Comparison of ENCODE assay signal across 9 cellular contexts in genomic region chr14:50785506-50786063, GRCh38. TPM values are rescaled to one million over a fixed set of nuclear protein-coding genes. Genes with fewer than 3 reads are reported as not detected.
DNase-seq lines count a peak whose midpoint lies in the region; ATAC-seq and TF ChIP-seq lines count a peak whose summit lies in the region.
"Had no signal": no experiment of that assay in that cellular context is flagged by ENCODE, and none has a peak within 500 bp of the region (broad histone marks: within the 10 kb centered on the region; RNA-seq: fewer than 3 reads in every experiment).

No MANE protein-coding gene starts in this region.

- no peaks in the 10 kb centered on the region for H4K20me1 ChIP-seq in neural progenitor cell (ENCODE audit: low read depth)

- no peak overlapping the region for H2AFZ ChIP-seq in neural progenitor cell (replicated peaks)

- no peak for TF ChIP-seq POLR2A in ovary (IDR thresholded peaks at IDR 0.05)

- no peaks in the 10 kb centered on the region for H3K9me3 Mint-ChIP-seq in activated CD4-positive, alpha-beta T cell treated with anti-CD3 and anti-CD28 coated beads for 36 hours (ENCODE audit: low read depth)
- H3K9me3 Mint-ChIP-seq in T-cell = no peaks in the 10 kb centered on the region
- no peaks in the 10 kb centered on the region for H3K9me3 Mint-ChIP-seq in endothelial cell (ENCODE audit: unreplicated experiment)
- no peaks in the 10 kb centered on the region for H3K9me3 Mint-ChIP-seq in neural progenitor cell

- POLR2A ChIA-PET in activated CD4-positive, alpha-beta T cell treated with anti-CD3 and anti-CD28 coated beads for 36 hours (lab: Charles Lee) = interaction anchor here (0.6 to 1.8 kb wide), 3 partner anchors 44 to 1140 kb away, joined by 3 to 4 read pairs (median 3); no protein-coding TSS in a partner anchor
- POLR2A ChIA-PET in T-cell (lab: Charles Lee) = interaction anchor here (0.5 to 1.1 kb wide), 8 partner anchors 8 to 1118 kb away, joined by 3 to 5 read pairs (median 4); no protein-coding TSS in a partner anchor

- no peaks in the 10 kb centered on the region for H3K27me3 Mint-ChIP-seq in activated CD4-positive, alpha-beta T cell treated with anti-CD3 and anti-CD28 coated beads for 36 hours
- H3K27me3 Mint-ChIP-seq in T-cell (no peaks in the 10 kb centered on the region), endothelial cell (ENCODE audit: unreplicated experiment) (no peaks in the 10 kb centered on the region), neural progenitor cell (ENCODE audit: insufficient read depth, low read depth) (peaks cover 4% of the 10 kb centered on the region)

- H3K27ac Mint-ChIP-seq in activated CD4-positive, alpha-beta T cell treated with anti-CD3 and anti-CD28 coated beads for 36 hours = peak overlapping the region; percentile 6
- peak overlapping the region; percentile 97 to 98 for H3K27ac Mint-ChIP-seq in T-cell
- H3K27ac Mint-ChIP-seq in endothelial cell (ENCODE audit: unreplicated experiment) = peak overlapping the region; percentile 97
- H3K27ac Mint-ChIP-seq in neural progenitor cell = peak overlapping the region; percentile 21

- no peak for TF ChIP-seq EP300 in ovary (IDR thresholded peaks at IDR 0.05)

- H3K27me3 ChIP-seq in neural progenitor cell (no peaks in the 10 kb centered on the region), ovary (no peaks in the 10 kb centered on the region), colonic mucosa (no peaks in the 10 kb centered on the region)

- no peak for DNase-seq in activated CD4-positive, alpha-beta T cell treated with anti-CD3 and anti-CD28 coated beads for 36 hours
- DNase-seq in activated CD4-positive, alpha-beta T cell treated with anti-CD3 and anti-CD28 coated beads for 1 hour = no peak
- peak in 1 of 34 experiments; percentile 17 for DNase-seq in T-cell
- DNase-seq in endothelial cell (ENCODE audit: low spot score) = peak; percentile 12
- peak; percentile 37 for DNase-seq in neural progenitor cell (ENCODE audit: low spot score)
- DNase-seq in ovary = no peak
- DNase-seq in colonic mucosa = no peak
- DNase-seq in stimulated activated CD4-positive, alpha-beta T cell treated with anti-CD3 and anti-CD28 coated beads, Interleukin-2, amount 100 ng/mL, for 48 hours = no peak
- DNase-seq: NCI-H774 had no signal

- no peaks in the 10 kb centered on the region for H3K9me3 ChIP-seq in neural progenitor cell (ENCODE audit: low read depth)
- no peaks in the 10 kb centered on the region for H3K9me3 ChIP-seq in ovary
- no peaks in the 10 kb centered on the region for H3K9me3 ChIP-seq in colonic mucosa

- H3K36me3 Mint-ChIP-seq in activated CD4-positive, alpha-beta T cell treated with anti-CD3 and anti-CD28 coated beads for 36 hours (ENCODE audit: low read depth) = peaks cover 20% of the 10 kb centered on the region
- H3K36me3 Mint-ChIP-seq in T-cell (peaks cover 12% of the 10 kb centered on the region), endothelial cell (ENCODE audit: low read depth, unreplicated experiment) (peaks cover 8% of the 10 kb centered on the region), neural progenitor cell (peaks cover 19% of the 10 kb centered on the region)

- H3K27ac ChIP-seq in neural progenitor cell (peak overlapping the region; percentile 94), ovary (no peak overlapping the region), colonic mucosa (no peak overlapping the region)

- H3K9ac ChIP-seq in neural progenitor cell = no peak overlapping the region
- H3K9ac ChIP-seq in colonic mucosa (ENCODE audit: low read depth in 2 of 2, low read length in 2 of 2) = no peak overlapping the region

- H3K4me1 Mint-ChIP-seq in activated CD4-positive, alpha-beta T cell treated with anti-CD3 and anti-CD28 coated beads for 36 hours = peaks cover 66% of the 10 kb centered on the region
- H3K4me1 Mint-ChIP-seq in T-cell (peaks cover 87 to 92% (median 87%) of the 10 kb centered on the region in 3 donors), endothelial cell (ENCODE audit: unreplicated experiment) (peaks cover 63% of the 10 kb centered on the region), neural progenitor cell (peaks cover 47% of the 10 kb centered on the region)

- CTCF ChIA-PET in activated CD4-positive, alpha-beta T cell treated with anti-CD3 and anti-CD28 coated beads for 36 hours (lab: Charles Lee) = interaction anchor here (0.6 to 13.9 kb wide), 15 partner anchors 8 to 438 kb away, joined by 3 to 119 read pairs (median 3); no protein-coding TSS in a partner anchor
- CTCF ChIA-PET in T-cell (lab: Charles Lee) = interaction anchor here (0.5 to 5.7 kb wide), 13 partner anchors 9 to 170 kb away, joined by 3 to 42 read pairs (median 5); no protein-coding TSS in a partner anchor

- no peak for ATAC-seq in activated CD4-positive, alpha-beta T cell treated with anti-CD3 and anti-CD28 coated beads for 36 hours
- peak; percentile 64 to 83 (median 76) for ATAC-seq in T-cell (replicated peaks in 1 of 4)

- H3K36me3 ChIP-seq in neural progenitor cell (no peaks in the 10 kb centered on the region), ovary (no peaks in the 10 kb centered on the region), colonic mucosa (no peaks in the 10 kb centered on the region)

- H3K79me2 ChIP-seq in neural progenitor cell (ENCODE audit: low read depth) = no peaks in the 10 kb centered on the region

- H3K4me2 ChIP-seq in neural progenitor cell = peak overlapping the region; percentile 67

- H3K4me3 ChIP-seq in neural progenitor cell (peak overlapping the region; percentile 13), ovary (no peak overlapping the region), colonic mucosa (no peak overlapping the region)

- H3K4me3 Mint-ChIP-seq in activated CD4-positive, alpha-beta T cell treated with anti-CD3 and anti-CD28 coated beads for 36 hours = no peak overlapping the region
- H3K4me3 Mint-ChIP-seq in T-cell (peak overlapping the region; percentile 13 to 70 (median 51)), endothelial cell (ENCODE audit: unreplicated experiment) (peak overlapping the region; percentile 26), neural progenitor cell (no peak overlapping the region)

- 61 to 69% (median 65%) methylated on average over 8 of the region's 8 CpGs for WGBS in ovary, 3 donors

- TF ChIP-seq CTCF in endothelial cell (IDR thresholded peaks at IDR 0.05; ENCODE audit: unreplicated experiment) (no peak), neural progenitor cell (IDR thresholded peaks at IDR 0.05) (no peak), ovary (IDR thresholded peaks at IDR 0.05) (no peak), colonic mucosa (IDR thresholded peaks at IDR 0.05) (no peak)

- intact Hi-C loops in activated CD4-positive, alpha-beta T cell treated with anti-CD3 and anti-CD28 coated beads for 36 hours (cut with DNase I, micrococcal nuclease) = loop anchor here (1.0 to 2.0 kb wide), 4 partner anchors 23 to 59 kb away; partner anchors contain the start of gene NIN (in 2 of the 2)
- intact Hi-C loops in ovary (cut with DNase I) = loop anchor here in 1 of 4 donors (10.0 kb wide), 1 partner anchor 69 kb away; no protein-coding TSS in a partner anchor
- intact Hi-C loops in colonic mucosa (cut with DNase I) = no loop called here

- peaks cover 44% of the 10 kb centered on the region for H3F3A ChIP-seq in neural progenitor cell (ENCODE audit: low read depth)

- H3K4me1 ChIP-seq in neural progenitor cell (peaks cover 58% of the 10 kb centered on the region), ovary (ENCODE audit: insufficient read depth) (peaks cover 6% of the 10 kb centered on the region), colonic mucosa (no peaks in the 10 kb centered on the region)

RNA-seq across cellular contexts. Expression of gene NIN, which starts 45.4 kb away (rescaled TPM):
- total RNA-seq in activated CD4-positive, alpha-beta T cell treated with anti-CD3 and anti-CD28 coated beads for 36 hours = 10 to 100 TPM; 47.5 to 53.8 TPM
- total RNA-seq in T-cell = 100 to 1,000 TPM in 3 of 5 donors, 10 to 100 TPM in 2; 92.8 to 141 (median 106) TPM
- 50.0 TPM for total RNA-seq in endothelial cell (ENCODE audit: unreplicated experiment)
- total RNA-seq in neural progenitor cell (ENCODE audit: low replicate concordance) = 34.7 and 49.0 TPM in 2 replicates
- total RNA-seq in ovary = 10 to 100 TPM; 16.0 to 32.4 (median 28.1) TPM
- 10 to 100 TPM in 1 of 2 donors, 1 to 10 TPM in 1; 6.4 to 12.2 TPM for polyA plus RNA-seq in ovary
- total RNA-seq in colonic mucosa = 10 to 100 TPM; 13.7 to 19.8 TPM

Comparison
In these comparisons a context has a peak if more than half of its experiments do, and no peak if none do; other contexts are left out.
1. DNase-seq: peak in endothelial cell (single experiment) and neural progenitor cell (single experiment); none in activated CD4-positive, alpha-beta T cell treated with anti-CD3 and anti-CD28 coated beads for 36 hours (single experiment), activated CD4-positive, alpha-beta T cell treated with anti-CD3 and anti-CD28 coated beads for 1 hour (single experiment), ovary (0 of 5), colonic mucosa (single experiment) and stimulated activated CD4-positive, alpha-beta T cell treated with anti-CD3 and anti-CD28 coated beads, Interleukin-2, amount 100 ng/mL, for 48 hours (0 of 2).
2. H3K27ac Mint-ChIP-seq: peak in every context shown above with its lines; median percentile 98 in T-cell; 97 in endothelial cell; 21 in neural progenitor cell; 6 in activated CD4-positive, alpha-beta T cell treated with anti-CD3 and anti-CD28 coated beads for 36 hours.
3. H3K4me3 Mint-ChIP-seq: peak in T-cell (3 of 3) and endothelial cell (single experiment); none in activated CD4-positive, alpha-beta T cell treated with anti-CD3 and anti-CD28 coated beads for 36 hours (single experiment) and neural progenitor cell (single experiment).